7 cellular contexts compared by ENCODE assay signal in the genomic region with DNA sequence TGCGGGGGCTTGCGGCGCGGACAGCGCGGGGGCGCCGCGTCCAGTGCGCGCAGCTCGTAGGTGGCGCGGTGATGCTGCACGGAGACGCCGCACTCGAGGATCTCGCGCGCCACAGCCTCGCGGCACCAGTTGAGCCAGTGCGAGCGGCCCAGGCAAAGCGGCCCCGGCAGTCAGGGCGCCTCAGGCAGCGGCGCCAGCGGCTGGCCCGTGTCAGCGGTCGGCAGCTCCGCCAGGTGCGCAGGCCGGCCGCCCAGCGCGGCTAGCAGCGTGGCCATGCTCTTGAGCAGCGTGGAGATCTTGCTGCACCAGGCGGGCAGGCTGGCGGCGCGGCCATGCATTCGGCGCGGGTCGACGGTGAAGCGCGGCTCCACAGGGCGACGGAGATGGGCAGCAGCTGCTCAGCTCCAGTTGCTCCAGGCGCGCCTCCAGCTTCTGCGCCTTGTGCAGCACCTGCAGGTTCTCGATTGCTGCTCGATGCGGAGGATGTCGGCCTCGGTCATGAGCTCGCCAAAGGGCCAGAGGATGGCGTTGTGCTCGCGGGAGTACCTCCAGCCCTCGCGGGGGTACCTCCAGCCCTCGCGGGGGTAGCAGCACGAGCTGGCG. TPM values are rescaled to one million over a fixed set of nuclear protein-coding genes. Genes with fewer than 3 reads are reported as not detected.
DNase-seq lines count a peak whose midpoint lies in the region; ATAC-seq and TF ChIP-seq lines count a peak whose summit lies in the region.
"Not testable (repeated sequence)": the region's sequence is repeated elsewhere in the genome, so short reads cannot be mapped to it uniquely, and the experiment has no call there.

No MANE protein-coding gene starts in this region.

- H2BK20ac ChIP-seq in IMR-90 (ENCODE audit: low read depth, low read length) = not testable (repeated sequence)

- not testable (repeated sequence) for H4K8ac ChIP-seq in IMR-90 (ENCODE audit: low read depth in 2 of 2, low read length in 2 of 2)

- not testable (repeated sequence) for H3K27ac ChIP-seq in IMR-90 (ENCODE audit: insufficient read depth, low read length); lung (ENCODE audit: low read depth in 1 of 2, low read length in 1 of 2); neural progenitor cell

- BruUV-seq in IMR-90 (replicated peaks; lab: Mats Ljungman, UMichigan) = not testable (repeated sequence)

- H3K4me2 ChIP-seq in IMR-90 (ENCODE audit: low read depth, low read length) = not testable (repeated sequence)
- H3K4me2 ChIP-seq in neural progenitor cell = peak overlapping the region; percentile 57

- not testable (repeated sequence) for H4K91ac ChIP-seq in IMR-90 (ENCODE audit: insufficient read depth, low read depth, low read length)

- H3K4me1 Mint-ChIP-seq in WTC11; activated naive CD8-positive, alpha-beta T cell treated with anti-CD3 and anti-CD28 coated beads, Interleukin-2, amount 50 U/mL, for 24 hours; neural progenitor cell; stimulated activated effector memory CD8-positive, alpha-beta T cell treated with anti-CD3 and anti-CD28 coated beads, Interleukin-12 subunit alpha, Interleukin-12 subunit beta, amount 100 ng/mL, for 72 hours: not testable (repeated sequence)

- not testable (repeated sequence) for TF ChIP-seq RAD21 in IMR-90 (IDR thresholded peaks at IDR 0.05; ENCODE audit: low read length)

- not testable (repeated sequence) for H2BK15ac ChIP-seq in IMR-90 (ENCODE audit: low read depth, low read length)

- not testable (repeated sequence) for H3K27me3 Mint-ChIP-seq in WTC11 (ENCODE audit: low read depth); activated naive CD8-positive, alpha-beta T cell treated with anti-CD3 and anti-CD28 coated beads, Interleukin-2, amount 50 U/mL, for 24 hours; neural progenitor cell (ENCODE audit: insufficient read depth, low read depth)

- H2AK9ac ChIP-seq in IMR-90 (replicated peaks; ENCODE audit: low read depth, low read length, poor library complexity) = not testable (repeated sequence)

- not testable (repeated sequence) for H4K20me1 ChIP-seq in IMR-90 (ENCODE audit: insufficient read depth, low read length); neural progenitor cell (ENCODE audit: low read depth)

- not testable (repeated sequence) for TF ChIP-seq CTCF in IMR-90 (conservative IDR thresholded peaks at IDR 0.05; ENCODE audit: low read depth, low read length); WTC11 (IDR thresholded peaks at IDR 0.05); lung (IDR thresholded peaks at IDR 0.05; ENCODE audit: control extremely low read depth, extremely low read depth); neural progenitor cell (IDR thresholded peaks at IDR 0.05)

- not testable (repeated sequence) for H3K79me1 ChIP-seq in IMR-90 (ENCODE audit: low read depth in 1 of 2, low read length in 2 of 2)

- not testable (repeated sequence) for H2BK5ac ChIP-seq in IMR-90 (ENCODE audit: low read depth, low read length, poor library complexity, severe bottlenecking)

- not testable (repeated sequence) for H3K27me3 ChIP-seq in IMR-90 (ENCODE audit: control insufficient read depth, insufficient read depth, low read length); lung (ENCODE audit: control insufficient read depth, insufficient read depth)
- peaks cover 29% of the 10 kb centered on the region for H3K27me3 ChIP-seq in neural progenitor cell

- not testable (repeated sequence) for H3K9me1 ChIP-seq in IMR-90 (ENCODE audit: insufficient read depth, low read length)

- in situ Hi-C loops in IMR-90 (cut with MboI; ENCODE audit: low sequenced_read_pairs) = not testable (repeated sequence)

- H3K4me3 ChIP-seq in IMR-90 (ENCODE audit: insufficient read depth, low read depth, low read length); lung: not testable (repeated sequence)
- H3K4me3 ChIP-seq in neural progenitor cell = peak overlapping the region; percentile 25

- H3K9ac ChIP-seq in IMR-90 (ENCODE audit: low read depth, low read length); neural progenitor cell: not testable (repeated sequence)

- POLR2A ChIA-PET in IMR-90 (lab: Charles Lee; ENCODE audit: unreplicated experiment) = not testable (repeated sequence)
- POLR2A ChIA-PET in WTC11 (lab: Charles Lee) = interaction anchor here (0.6 kb wide), 1 partner anchor 15 kb away, joined by 3 read pairs; no protein-coding TSS in a partner anchor

- not testable (repeated sequence) for H3K18ac ChIP-seq in IMR-90 (ENCODE audit: low read depth, low read length)

- H3K36me3 ChIP-seq in IMR-90 (ENCODE audit: control insufficient read depth, insufficient read depth, low read length); lung (ENCODE audit: control insufficient read depth in 2 of 2, insufficient read depth in 2 of 2, low read length in 2 of 2); neural progenitor cell: not testable (repeated sequence)

- H3K56ac ChIP-seq in IMR-90 (ENCODE audit: extremely low read depth, insufficient read depth, low read length) = not testable (repeated sequence)

- H3K4me1 ChIP-seq in IMR-90 (ENCODE audit: control insufficient read depth, insufficient read depth, low read length); lung (ENCODE audit: control insufficient read depth in 2 of 2, insufficient read depth in 2 of 2, low read length in 2 of 2); neural progenitor cell: not testable (repeated sequence)

- H2AK5ac ChIP-seq in IMR-90 (ENCODE audit: low read depth, low read length) = not testable (repeated sequence)

- not testable (repeated sequence) for H3K9me3 ChIP-seq in IMR-90 (ENCODE audit: control insufficient read depth, insufficient read depth, low read length); lung (ENCODE audit: control insufficient read depth in 2 of 2, insufficient read depth in 1 of 2, low read length in 1 of 2); neural progenitor cell (ENCODE audit: low read depth)

- intact Hi-C loops in IMR-90 (cut with micrococcal nuclease) = not testable (repeated sequence)

- H3K14ac ChIP-seq in IMR-90 (replicated peaks; ENCODE audit: low read depth, low read length) = not testable (repeated sequence)

- H3K27ac Mint-ChIP-seq in WTC11; activated naive CD8-positive, alpha-beta T cell treated with anti-CD3 and anti-CD28 coated beads, Interleukin-2, amount 50 U/mL, for 24 hours; neural progenitor cell; stimulated activated effector memory CD8-positive, alpha-beta T cell treated with anti-CD3 and anti-CD28 coated beads, Interleukin-12 subunit alpha, Interleukin-12 subunit beta, amount 100 ng/mL, for 72 hours: not testable (repeated sequence)

- H2AFZ ChIP-seq in IMR-90 (replicated peaks; ENCODE audit: low read length, poor library complexity); neural progenitor cell (replicated peaks): not testable (repeated sequence)

- ATAC-seq in IMR-90 (ENCODE audit: low read depth) (peak; percentile 50), WTC11 (peak; percentile 20), esophagus mucosa (peak; percentile 22), lung (ENCODE audit: insufficient read depth, low FRiP score) (peak; percentile 12)
- ATAC-seq in activated naive CD8-positive, alpha-beta T cell treated with anti-CD3 and anti-CD28 coated beads, Interleukin-2, amount 50 U/mL, for 24 hours = peak; percentile 11
- peak; percentile 7 for ATAC-seq in stimulated activated effector memory CD8-positive, alpha-beta T cell treated with anti-CD3 and anti-CD28 coated beads, Interleukin-12 subunit alpha, Interleukin-12 subunit beta, amount 100 ng/mL, for 72 hours

- H3K4ac ChIP-seq in IMR-90 (ENCODE audit: low read depth, low read length) = not testable (repeated sequence)

- H3K9me3 Mint-ChIP-seq in WTC11; activated naive CD8-positive, alpha-beta T cell treated with anti-CD3 and anti-CD28 coated beads, Interleukin-2, amount 50 U/mL, for 24 hours; neural progenitor cell; stimulated activated effector memory CD8-positive, alpha-beta T cell treated with anti-CD3 and anti-CD28 coated beads, Interleukin-12 subunit alpha, Interleukin-12 subunit beta, amount 100 ng/mL, for 72 hours: not testable (repeated sequence)

- H3F3A ChIP-seq in neural progenitor cell (ENCODE audit: low read depth) = not testable (repeated sequence)

- H3K4me3 Mint-ChIP-seq in WTC11; activated naive CD8-positive, alpha-beta T cell treated with anti-CD3 and anti-CD28 coated beads, Interleukin-2, amount 50 U/mL, for 24 hours; neural progenitor cell; stimulated activated effector memory CD8-positive, alpha-beta T cell treated with anti-CD3 and anti-CD28 coated beads, Interleukin-12 subunit alpha, Interleukin-12 subunit beta, amount 100 ng/mL, for 72 hours: not testable (repeated sequence)

- H2BK120ac ChIP-seq in IMR-90 (ENCODE audit: low read depth, low read length) = not testable (repeated sequence)

- H4K5ac ChIP-seq in IMR-90 (ENCODE audit: low read depth, low read length) = not testable (repeated sequence)

- H3K79me2 ChIP-seq in neural progenitor cell (ENCODE audit: low read depth) = not testable (repeated sequence)

- not testable (repeated sequence) for DNase-seq in IMR-90; WTC11 (ENCODE audit: low spot score); activated naive CD8-positive, alpha-beta T cell treated with anti-CD3 and anti-CD28 coated beads, Interleukin-2, amount 50 U/mL, for 24 hours; lung (ENCODE audit: low spot score); neural progenitor cell (ENCODE audit: low spot score); stimulated activated effector memory CD8-positive, alpha-beta T cell treated with anti-CD3 and anti-CD28 coated beads, Interleukin-12 subunit alpha, Interleukin-12 subunit beta, amount 100 ng/mL, for 72 hours (ENCODE audit: low spot score in 2 of 2)

- not testable (repeated sequence) for TF ChIP-seq POLR2A in IMR-90 (IDR thresholded peaks at IDR 0.05; ENCODE audit: low read depth, low read length)

- not testable (repeated sequence) for H3K23ac ChIP-seq in IMR-90 (ENCODE audit: low read depth, low read length)

- H3K36me3 Mint-ChIP-seq in WTC11; activated naive CD8-positive, alpha-beta T cell treated with anti-CD3 and anti-CD28 coated beads, Interleukin-2, amount 50 U/mL, for 24 hours (ENCODE audit: low read depth); neural progenitor cell; stimulated activated effector memory CD8-positive, alpha-beta T cell treated with anti-CD3 and anti-CD28 coated beads, Interleukin-12 subunit alpha, Interleukin-12 subunit beta, amount 100 ng/mL, for 72 hours: not testable (repeated sequence)

- dilution Hi-C loops in IMR-90 (cut with HindIII; ENCODE audit: low sequenced_read_pairs, unreplicated experiment) = not testable (repeated sequence)

- CTCF ChIA-PET in IMR-90 (lab: Yijun Ruan, JAX) = not testable (repeated sequence)
- CTCF ChIA-PET in WTC11 (lab: Charles Lee) = interaction anchor here (0.6 to 4.3 kb wide), 15 partner anchors 8 to 293 kb away, joined by 3 to 70 read pairs (median 6); partner anchors contain the start of gene NBPF1

- WGBS in IMR-90 (ENCODE audit: extremely low coverage in 2 of 2, insufficient read length in 1 of 2), 2 experiments = no CpG with 5 or more reads among the region's 73 CpGs
- WGBS in lung, 2 donors = 2 to 4% methylated on average over 13 to 47 of the region's 73 CpGs

RNA-seq across cellular contexts. Expression of gene RNU1-3, which starts 26.8 kb away (rescaled TPM):
- total RNA-seq in IMR-90 (2012; rRNA removed) (under 0.01 TPM in 2 replicates), WTC11 (2021) (1,028 to 1,267 TPM (median 1,197 TPM) in 3 replicates), esophagus mucosa (6,387 TPM), lung (1,000 to 10,000 TPM in 1 of 2 donors, under 1 TPM in 1; under 0.01 to 3,134 TPM), neural progenitor cell (ENCODE audit: low replicate concordance) (under 0.01 TPM in 2 replicates)
- polyA plus RNA-seq in IMR-90 (2012; rRNA removed) (not detected in 2 replicates), lung (not detected)
- not detected in 2 replicates for polyA plus RNA-seq in IMR-90 (2012; cell fraction: cytosol; rRNA removed)
- not detected in 2 replicates for polyA plus RNA-seq in IMR-90 (2012; cell fraction: nucleus; rRNA removed; ENCODE audit: low replicate concordance)

RNA-seq across cellular contexts. Expression of gene RNU1-4, which starts 46.7 kb away (rescaled TPM):
- total RNA-seq in IMR-90 (2012; rRNA removed) (under 0.01 TPM in 2 replicates), WTC11 (2021) (1,028 to 1,267 TPM (median 1,197 TPM) in 3 replicates), esophagus mucosa (6,387 TPM), lung (1,000 to 10,000 TPM in 1 of 2 donors, under 1 TPM in 1; under 0.01 to 3,134 TPM), neural progenitor cell (ENCODE audit: low replicate concordance) (under 0.01 TPM in 2 replicates)
- polyA plus RNA-seq in IMR-90 (2012; rRNA removed) (not detected in 2 replicates), lung (not detected)
- not detected in 2 replicates for polyA plus RNA-seq in IMR-90 (2012; cell fraction: cytosol; rRNA removed)
- not detected in 2 replicates for polyA plus RNA-seq in IMR-90 (2012; cell fraction: nucleus; rRNA removed; ENCODE audit: low replicate concordance)
